Comparison of ENCODE assay signal across 20 cellular contexts in genomic region chr16:11097094-11097781, GRCh38.
DNase-seq lines count a peak whose midpoint lies in the region; ATAC-seq, FAIRE-seq and TF ChIP-seq lines count a peak whose summit lies in the region.
"Had no signal": no experiment of that assay in that cellular context is flagged by ENCODE, and none has a peak within 500 bp of the region (broad histone marks: within the 10 kb centered on the region; RNA-seq: fewer than 3 reads in every experiment).

No MANE protein-coding gene starts in this region.

- peak overlapping the region; percentile 46 for H3K27ac Mint-ChIP-seq in activated CD8-positive, alpha-beta memory T cell treated with anti-CD3 and anti-CD28 coated beads, Interleukin-2, amount 10 ng/mL, durations not matched to agents 7 days and 5 days
- H3K27ac Mint-ChIP-seq in astrocyte (ENCODE audit: unreplicated experiment): peak overlapping the region; percentile 18
- peak overlapping the region; percentile 17 for H3K27ac Mint-ChIP-seq in stimulated activated effector memory CD8-positive, alpha-beta T cell treated with anti-CD3 and anti-CD28 coated beads, Interleukin-12 subunit alpha, Interleukin-12 subunit beta, amount 100 ng/mL, for 72 hours

- no peak overlapping the region for H3K4me2 ChIP-seq in astrocyte (ENCODE audit: low read length)
- H3K4me2 ChIP-seq: BLaER1 treated with 17β-estradiol and CSF1 and Interleukin-3, amounts not matched to agents 10 nM and 100 nM had no signal

- no peak for DNase-seq in activated CD8-positive, alpha-beta memory T cell treated with anti-CD3 and anti-CD28 coated beads, Interleukin-2, amount 10 ng/mL, durations not matched to agents 7 days and 5 days
- no peak for DNase-seq in activated CD8-positive, alpha-beta memory T cell treated with anti-CD3 and anti-CD28 coated beads, Interleukin-2, amount 50 U/mL, for 48 hours
- peak; percentile 32 for DNase-seq in M059J (ENCODE audit: low read depth)
- no peak for DNase-seq in astrocyte (ENCODE audit: low read depth)
- DNase-seq in stimulated activated effector memory CD8-positive, alpha-beta T cell treated with anti-CD3 and anti-CD28 coated beads, Interleukin-12 subunit alpha, Interleukin-12 subunit beta, amount 100 ng/mL, for 72 hours (ENCODE audit: low spot score in 2 of 2): no peak
- DNase-seq in NK-92 treated with Interleukin-12 subunit alpha and Interleukin-12 subunit beta, amount 100 ng/mL, for 24 hours (lab: John Stamatoyannopoulos, UW): no peak
- no peak for DNase-seq in DMS53 treated with DMSO at 0.1 percent for 48 hours (lab: John Stamatoyannopoulos, UW; ENCODE audit: unreplicated experiment)
- no peak for DNase-seq in NCI-H2107 treated with DMSO at 0.1 percent for 48 hours (lab: John Stamatoyannopoulos, UW; ENCODE audit: unreplicated experiment)
- DNase-seq: aorta; Calu3; heart left ventricle; naive B cell; NCI-H1417; NCI-H524; stimulated activated CD4-positive, alpha-beta T cell treated with anti-CD3 and anti-CD28 coated beads, Interleukin-4, amount 100 ng/mL, for 24 hours; upper lobe of left lung had no signal

- H3K9me3 Mint-ChIP-seq in activated CD8-positive, alpha-beta memory T cell treated with anti-CD3 and anti-CD28 coated beads, Interleukin-2, amount 10 ng/mL, durations not matched to agents 7 days and 5 days (ENCODE audit: low read depth): no peaks in the 10 kb centered on the region
- no peaks in the 10 kb centered on the region for H3K9me3 Mint-ChIP-seq in astrocyte (ENCODE audit: unreplicated experiment)
- H3K9me3 Mint-ChIP-seq in stimulated activated effector memory CD8-positive, alpha-beta T cell treated with anti-CD3 and anti-CD28 coated beads, Interleukin-12 subunit alpha, Interleukin-12 subunit beta, amount 100 ng/mL, for 72 hours: no peaks in the 10 kb centered on the region
- H3K9me3 Mint-ChIP-seq: central memory CD8-positive, alpha-beta T cell; naive B cell had no signal

- no peak overlapping the region for H2AFZ ChIP-seq in astrocyte (ENCODE audit: low read depth, low read length)

- H3K4me3 Mint-ChIP-seq in activated CD8-positive, alpha-beta memory T cell treated with anti-CD3 and anti-CD28 coated beads, Interleukin-2, amount 10 ng/mL, durations not matched to agents 7 days and 5 days: no peak overlapping the region
- H3K4me3 Mint-ChIP-seq in astrocyte (ENCODE audit: unreplicated experiment): no peak overlapping the region
- H3K4me3 Mint-ChIP-seq in stimulated activated effector memory CD8-positive, alpha-beta T cell treated with anti-CD3 and anti-CD28 coated beads, Interleukin-12 subunit alpha, Interleukin-12 subunit beta, amount 100 ng/mL, for 72 hours: no peak overlapping the region
- H3K4me3 Mint-ChIP-seq: central memory CD8-positive, alpha-beta T cell had no signal

- H4K20me1 ChIP-seq in astrocyte (ENCODE audit: insufficient read depth, low read length): no peaks in the 10 kb centered on the region

- H3K27ac ChIP-seq in astrocyte (ENCODE audit: low read depth, low read length): no peak overlapping the region
- H3K27ac ChIP-seq: BLaER1 treated with 17β-estradiol and CSF1 and Interleukin-3, amounts not matched to agents 10 nM and 100 nM; heart left ventricle; right atrium auricular region; SK-N-MC; upper lobe of left lung had no signal

- H3K36me3 Mint-ChIP-seq in activated CD8-positive, alpha-beta memory T cell treated with anti-CD3 and anti-CD28 coated beads, Interleukin-2, amount 10 ng/mL, durations not matched to agents 7 days and 5 days: peaks cover 31% of the 10 kb centered on the region
- H3K36me3 Mint-ChIP-seq in astrocyte (ENCODE audit: low read depth, unreplicated experiment): peaks cover 4% of the 10 kb centered on the region
- H3K36me3 Mint-ChIP-seq in stimulated activated effector memory CD8-positive, alpha-beta T cell treated with anti-CD3 and anti-CD28 coated beads, Interleukin-12 subunit alpha, Interleukin-12 subunit beta, amount 100 ng/mL, for 72 hours: peaks cover 18% of the 10 kb centered on the region

- H3K4me1 Mint-ChIP-seq in activated CD8-positive, alpha-beta memory T cell treated with anti-CD3 and anti-CD28 coated beads, Interleukin-2, amount 10 ng/mL, durations not matched to agents 7 days and 5 days: peaks cover 95% of the 10 kb centered on the region
- peaks cover 48% of the 10 kb centered on the region for H3K4me1 Mint-ChIP-seq in astrocyte (ENCODE audit: low read depth, unreplicated experiment)
- peaks cover 72% of the 10 kb centered on the region for H3K4me1 Mint-ChIP-seq in stimulated activated effector memory CD8-positive, alpha-beta T cell treated with anti-CD3 and anti-CD28 coated beads, Interleukin-12 subunit alpha, Interleukin-12 subunit beta, amount 100 ng/mL, for 72 hours

- H3K27me3 Mint-ChIP-seq in activated CD8-positive, alpha-beta memory T cell treated with anti-CD3 and anti-CD28 coated beads, Interleukin-2, amount 10 ng/mL, durations not matched to agents 7 days and 5 days: no peaks in the 10 kb centered on the region
- H3K27me3 Mint-ChIP-seq in astrocyte (ENCODE audit: low read depth, unreplicated experiment): no peaks in the 10 kb centered on the region
- H3K27me3 Mint-ChIP-seq: central memory CD8-positive, alpha-beta T cell; naive B cell had no signal

- no peaks in the 10 kb centered on the region for H3K9me3 ChIP-seq in astrocyte (ENCODE audit: insufficient read depth, low read depth, low read length)
- H3K9me3 ChIP-seq: BLaER1 treated with 17β-estradiol and CSF1 and Interleukin-3, amounts not matched to agents 10 nM and 100 nM; heart left ventricle; right atrium auricular region; upper lobe of left lung had no signal

- H3K4me1 ChIP-seq in astrocyte (ENCODE audit: insufficient read depth, low read length): peaks cover 47% of the 10 kb centered on the region

- H3K9ac ChIP-seq in astrocyte (ENCODE audit: low read length): no peak overlapping the region
- H3K9ac ChIP-seq: BLaER1 treated with 17β-estradiol and CSF1 and Interleukin-3, amounts not matched to agents 10 nM and 100 nM had no signal

- no peak for FAIRE-seq in astrocyte (lab: Jason Lieb, UNC)

- H3K36me3 ChIP-seq in astrocyte (ENCODE audit: insufficient read depth, low read length): no peaks in the 10 kb centered on the region

- TF ChIP-seq CTCF in astrocyte (IDR thresholded peaks at IDR 0.05; ENCODE audit: insufficient read depth, low read depth, low read length): no peak

- H3K79me2 ChIP-seq in astrocyte (ENCODE audit: insufficient read depth, low read length): no peaks in the 10 kb centered on the region

- CTCF ChIA-PET in activated CD8-positive, alpha-beta memory T cell treated with anti-CD3 and anti-CD28 coated beads, Interleukin-2, amount 10 ng/mL, durations not matched to agents 7 days and 5 days (lab: Charles Lee): interaction anchor here (0.9 to 4.0 kb wide), 6 partner anchors 21 to 259 kb away, joined by 3 to 14 read pairs (median 3); partner anchors contain the start of gene SOCS1

- ATAC-seq in activated CD8-positive, alpha-beta memory T cell treated with anti-CD3 and anti-CD28 coated beads, Interleukin-2, amount 10 ng/mL, durations not matched to agents 7 days and 5 days: no peak
- no peak for ATAC-seq in stimulated activated effector memory CD8-positive, alpha-beta T cell treated with anti-CD3 and anti-CD28 coated beads, Interleukin-12 subunit alpha, Interleukin-12 subunit beta, amount 100 ng/mL, for 72 hours
- ATAC-seq: heart left ventricle had no signal

- H3K4me3 ChIP-seq in astrocyte (ENCODE audit: insufficient read depth, low read depth, low read length): no peak overlapping the region
- H3K4me3 ChIP-seq: BLaER1 treated with 17β-estradiol and CSF1 and Interleukin-3, amounts not matched to agents 10 nM and 100 nM; heart left ventricle; right atrium auricular region; SK-N-MC; upper lobe of left lung had no signal

- H3K27me3 ChIP-seq in astrocyte (ENCODE audit: insufficient read depth, low read length): no peaks in the 10 kb centered on the region
- H3K27me3 ChIP-seq: BLaER1 treated with 17β-estradiol and CSF1 and Interleukin-3, amounts not matched to agents 10 nM and 100 nM; heart left ventricle; right atrium auricular region; upper lobe of left lung had no signal
